Comparison of ENCODE assay signal across 13 cellular contexts in the genomic region with DNA sequence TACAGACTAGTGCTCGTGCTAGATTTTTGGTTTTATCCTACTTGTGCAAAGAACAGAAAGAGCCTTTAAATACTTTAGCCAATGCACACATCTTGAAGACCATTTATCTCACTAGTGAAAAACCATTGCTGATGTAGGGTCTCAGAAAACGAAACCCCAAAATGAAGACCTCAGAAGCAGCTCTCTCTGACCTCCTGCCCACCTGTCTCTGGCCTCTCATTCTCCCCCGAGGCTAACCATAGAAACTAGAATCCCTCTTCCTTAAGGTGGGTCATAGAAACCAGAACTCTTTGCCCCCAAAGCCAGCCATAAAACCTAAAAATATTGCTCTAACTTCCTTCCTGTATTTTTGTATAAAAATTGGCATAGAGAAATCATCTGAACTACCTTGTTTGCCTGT.
"Had no signal": no experiment of that assay in that cellular context is flagged by ENCODE, and none has a peak within 500 bp of the region (broad histone marks: within the 10 kb centered on the region; RNA-seq: fewer than 3 reads in every experiment).

No MANE protein-coding gene starts in this region.

- DNase-seq: activated CD4-positive, alpha-beta T cell treated with anti-CD3 and anti-CD28 coated beads, Interleukin-2, amount 10 ng/mL, durations not matched to agents 24 days and 14 days; activated CD8-positive, alpha-beta T cell treated with anti-CD3 and anti-CD28 coated beads, Interleukin-2, amount 10 ng/mL, durations not matched to agents 7 days and 5 days; activated naive CD4-positive, alpha-beta T cell treated with anti-CD3 and anti-CD28 coated beads, Interleukin-2, amount 50 U/mL, for 16 hours; activated T-cell treated with anti-CD3 and anti-CD28 coated beads, Interleukin-2, amount 50 U/mL, for 4 hours; aorta; gastrocnemius medialis; head of caudate nucleus; left ventricle myocardium inferior; mammary epithelial cell; stimulated activated CD4-positive, alpha-beta T cell treated with anti-CD3 and anti-CD28 coated beads, Interleukin-2, amount 100 ng/mL, for 24 hours; stimulated activated naive CD8-positive, alpha-beta T cell treated with anti-CD3 and anti-CD28 coated beads, Interleukin-15, Interleukin-2, amounts not matched to agents 100 U/mL and 50 U/mL, for 24 hours; substantia nigra had no signal

- H3K4me3 Mint-ChIP-seq: activated CD4-positive, alpha-beta T cell treated with anti-CD3 and anti-CD28 coated beads, Interleukin-2, amount 10 ng/mL, durations not matched to agents 24 days and 14 days; activated CD8-positive, alpha-beta T cell treated with anti-CD3 and anti-CD28 coated beads, Interleukin-2, amount 10 ng/mL, durations not matched to agents 7 days and 5 days; activated T-cell treated with anti-CD3 and anti-CD28 coated beads, Interleukin-2, amount 50 U/mL, for 4 hours; central memory CD8-positive, alpha-beta T cell had no signal

- H3K9me3 Mint-ChIP-seq: activated T-cell treated with anti-CD3 and anti-CD28 coated beads, Interleukin-2, amount 50 U/mL, for 4 hours; central memory CD8-positive, alpha-beta T cell had no signal

- ATAC-seq: activated CD8-positive, alpha-beta T cell treated with anti-CD3 and anti-CD28 coated beads, Interleukin-2, amount 10 ng/mL, durations not matched to agents 7 days and 5 days; activated T-cell treated with anti-CD3 and anti-CD28 coated beads, Interleukin-2, amount 50 U/mL, for 4 hours; gastrocnemius medialis; stimulated activated naive CD8-positive, alpha-beta T cell treated with anti-CD3 and anti-CD28 coated beads, Interleukin-15, Interleukin-2, amounts not matched to agents 100 U/mL and 50 U/mL, for 24 hours had no signal

- H3K27ac Mint-ChIP-seq: activated CD4-positive, alpha-beta T cell treated with anti-CD3 and anti-CD28 coated beads, Interleukin-2, amount 10 ng/mL, durations not matched to agents 24 days and 14 days; activated CD8-positive, alpha-beta T cell treated with anti-CD3 and anti-CD28 coated beads, Interleukin-2, amount 10 ng/mL, durations not matched to agents 7 days and 5 days had no signal

- H3K4me1 Mint-ChIP-seq: activated CD4-positive, alpha-beta T cell treated with anti-CD3 and anti-CD28 coated beads, Interleukin-2, amount 10 ng/mL, durations not matched to agents 24 days and 14 days; central memory CD8-positive, alpha-beta T cell had no signal
